Comparison of ENCODE assay signal across 21 cellular contexts in genomic region chr11:119739021-119739703, GRCh38. TPM values are rescaled to one million over a fixed set of nuclear protein-coding genes. Genes with fewer than 3 reads are reported as not detected.
A peak's percentile ranks its signal among the peaks of the same experiment; 100 is the strongest.
DNase-seq lines count a peak whose midpoint lies in the region; ATAC-seq and TF ChIP-seq lines count a peak whose summit lies in the region.
"Had no signal": no experiment of that assay in that cellular context is flagged by ENCODE, and none has a peak within 500 bp of the region (broad histone marks: within the 10 kb centered on the region; RNA-seq: fewer than 3 reads in every experiment).

No MANE protein-coding gene starts in this region.

- ATAC-seq in body of pancreas: no peak
- ATAC-seq: activated CD4-positive, CD25-positive, alpha-beta regulatory T cell treated with anti-CD3 and anti-CD28 coated beads, Interleukin-2, amount 50 U/mL, for 24 hours; psoas muscle; SK-N-SH treated with all-trans-retinoic acid at 6 μM for 48 hours; stimulated activated naive B cell treated with anti-CD40 and anti-IgM and Interleukin-4, amounts not matched to agents 10 μg/mL and 1 μg/mL and 100 μg/mL, for 72 hours had no signal

- intact Hi-C loops in body of pancreas (cut with DNase I): no loop called here

- 52 to 54% methylated on average over 8 of the region's 8 CpGs for WGBS in body of pancreas, 2 donors

- H3K36me3 ChIP-seq in body of pancreas (replicated peaks in 1 of 2; ENCODE audit: insufficient read depth in 1 of 2, low read depth in 2 of 2) (no peaks in the 10 kb centered on the region), muscle layer of duodenum (ENCODE audit: control insufficient read depth in 1 of 2, insufficient read depth in 2 of 2, low read length in 2 of 2) (no peaks in the 10 kb centered on the region)
- H3K36me3 ChIP-seq: left ventricle myocardium inferior had no signal

- H3K27ac ChIP-seq in body of pancreas: peak overlapping the region; percentile 32 to 63 (median 36)
- H3K27ac ChIP-seq in muscle layer of duodenum (ENCODE audit: low read length): peak overlapping the region; percentile 36
- H3K27ac ChIP-seq: C4-2B, left ventricle myocardium inferior, psoas muscle had no signal

- no peak for TF ChIP-seq POLR2A in body of pancreas (IDR thresholded peaks at IDR 0.05)

- H3K9me3 ChIP-seq in body of pancreas (no peaks in the 10 kb centered on the region), muscle layer of duodenum (ENCODE audit: control insufficient read depth in 1 of 2, low read length in 2 of 2) (no peaks in the 10 kb centered on the region)
- H3K9me3 ChIP-seq: left ventricle myocardium inferior, psoas muscle had no signal

- H3K27me3 ChIP-seq in body of pancreas: no peaks in the 10 kb centered on the region
- H3K27me3 ChIP-seq in muscle layer of duodenum (ENCODE audit: low read depth, low read length): peaks cover 18% of the 10 kb centered on the region

- H3K4me3 ChIP-seq in body of pancreas (no peak overlapping the region), muscle layer of duodenum (ENCODE audit: low read depth in 1 of 2, low read length in 2 of 2) (no peak overlapping the region)
- H3K4me3 ChIP-seq: left ventricle myocardium inferior, psoas muscle had no signal

- DNase-seq in DMS153 (lab: John Stamatoyannopoulos, UW) (peak; percentile 87), NCI-H146 (lab: John Stamatoyannopoulos, UW) (peak; percentile 88), body of pancreas (no peak), GM10266 (ENCODE audit: extremely low spot score) (no peak), nucleus accumbens (lab: John Stamatoyannopoulos, UW) (no peak)
- DNase-seq in activated CD4-positive, alpha-beta T cell treated with anti-CD3 and anti-CD28 coated beads, Interleukin-2, amount 50 U/mL, for 4 hours: no peak
- no peak for DNase-seq in activated CD4-positive, alpha-beta T cell treated with anti-CD3 and anti-CD28 coated beads, Interleukin-2, amount 50 U/mL, for 48 hours
- DNase-seq: activated naive CD4-positive, alpha-beta T cell treated with Interleukin-2 at 50 U/mL for 16 hours; activated T-cell treated with anti-CD3 and anti-CD28 coated beads, Interleukin-2, amount 50 U/mL, for 24 hours; amygdala; H7; head of caudate nucleus; left ventricle myocardium inferior; NCI-H1694; psoas muscle; RPMI8226; stimulated activated naive B cell treated with anti-CD40 and anti-IgM and Interleukin-4, amounts not matched to agents 10 μg/mL and 1 μg/mL and 100 μg/mL, for 72 hours had no signal

- H3K4me1 ChIP-seq in body of pancreas (peaks cover 36% of the 10 kb centered on the region), muscle layer of duodenum (ENCODE audit: control insufficient read depth in 1 of 2, insufficient read depth in 2 of 2, low read length in 2 of 2) (peaks cover 13 to 16% of the 10 kb centered on the region in 2 donors)
- H3K4me1 ChIP-seq: psoas muscle had no signal

- TF ChIP-seq CTCF in body of pancreas (IDR thresholded peaks at IDR 0.05) (no peak), GM10266 (IDR thresholded peaks at IDR 0.05; ENCODE audit: control insufficient read depth, insufficient read depth, low read depth, missing control alignments) (no peak)

RNA-seq across cellular contexts. Expression of gene NECTIN1, which starts 10.2 kb away (rescaled TPM):
- 10 to 100 TPM in 1 of 2 donors, 1 to 10 TPM in 1; 7.3 to 31.6 TPM for total RNA-seq in body of pancreas

Comparison
In these comparisons a context has a peak if more than half of its experiments do, and no peak if none do; other contexts are left out.
1. DNase-seq: peak in DMS153 (single experiment) and NCI-H146 (single experiment); none in body of pancreas (0 of 4), activated CD4-positive, alpha-beta T cell treated with anti-CD3 and anti-CD28 coated beads, Interleukin-2, amount 50 U/mL, for 4 hours (0 of 2), activated CD4-positive, alpha-beta T cell treated with anti-CD3 and anti-CD28 coated beads, Interleukin-2, amount 50 U/mL, for 48 hours (0 of 2), GM10266 (single experiment) and nucleus accumbens (0 of 56).